In genomic region chr18:70036771-70037452, GRCh38 we compare ENCODE assay signal across 12 cellular contexts.
DNase-seq lines count a peak whose midpoint lies in the region; ATAC-seq, FAIRE-seq and TF ChIP-seq lines count a peak whose summit lies in the region.
"Had no signal": no experiment of that assay in that cellular context is flagged by ENCODE, and none has a peak within 500 bp of the region (broad histone marks: within the 10 kb centered on the region; RNA-seq: fewer than 3 reads in every experiment).

No MANE protein-coding gene starts in this region.

- peaks cover 61% of the 10 kb centered on the region for H3K36me3 Mint-ChIP-seq in activated naive CD8-positive, alpha-beta T cell treated with anti-CD3 and anti-CD28 coated beads for 36 hours
- peaks cover 3% of the 10 kb centered on the region for H3K36me3 Mint-ChIP-seq in chondrocyte (ENCODE audit: low read depth)

- H3K27ac Mint-ChIP-seq in activated naive CD8-positive, alpha-beta T cell treated with anti-CD3 and anti-CD28 coated beads for 36 hours: no peak overlapping the region
- no peak overlapping the region for H3K27ac Mint-ChIP-seq in chondrocyte (ENCODE audit: unreplicated experiment)
- H3K27ac Mint-ChIP-seq: brain, nephron had no signal

- CTCF ChIA-PET in mammary epithelial cell (lab: Charles Lee; ENCODE audit: low non-redundant PET): no interaction called here

- TF ChIP-seq CTCF in mammary epithelial cell (conservative IDR thresholded peaks at IDR 0.05 in 1 of 2, IDR thresholded peaks at IDR 0.05 in 1 of 2; ENCODE audit: extremely low read depth in 1 of 2, insufficient read depth in 1 of 2, low read depth in 1 of 2, low read length in 2 of 2) (no peak), ovary (IDR thresholded peaks at IDR 0.05) (no peak), chondrocyte (IDR thresholded peaks at IDR 0.05) (no peak)

- peaks cover 100% of the 10 kb centered on the region for H3K79me2 ChIP-seq in mammary epithelial cell (ENCODE audit: insufficient read depth, low read length)

- H3K9me3 ChIP-seq in mammary epithelial cell (replicated peaks; ENCODE audit: insufficient read depth, low read length): no peaks in the 10 kb centered on the region
- H3K9me3 ChIP-seq in ovary: no peaks in the 10 kb centered on the region

- no peak overlapping the region for H3K9ac ChIP-seq in mammary epithelial cell (ENCODE audit: insufficient read depth, low read length)

- H3K4me1 ChIP-seq in mammary epithelial cell (ENCODE audit: insufficient read depth, low read length) (peaks cover 15% of the 10 kb centered on the region), ovary (ENCODE audit: insufficient read depth) (no peaks in the 10 kb centered on the region)

- no TSS peak for BruUV-seq in mammary epithelial cell (replicated peaks; lab: Mats Ljungman, UMichigan)

- no peak for TF ChIP-seq EP300 in ovary (IDR thresholded peaks at IDR 0.05)

- H3K27ac ChIP-seq in mammary epithelial cell (ENCODE audit: insufficient read depth, low read depth, low read length) (peak overlapping the region; percentile 46), ovary (no peak overlapping the region)

- in situ Hi-C loops in mammary epithelial cell (cut with MboI; ENCODE audit: low sequenced_read_pairs in 2 of 2): no loop called here

- H3K4me3 ChIP-seq in mammary epithelial cell (replicated peaks in 1 of 3; ENCODE audit: insufficient read depth in 1 of 3, low read depth in 2 of 3, low read length in 3 of 3) (no peak overlapping the region), ovary (no peak overlapping the region)

- H2AFZ ChIP-seq in mammary epithelial cell (ENCODE audit: low read depth, low read length): no peak overlapping the region

- no peaks in the 10 kb centered on the region for H3K27me3 Mint-ChIP-seq in activated naive CD8-positive, alpha-beta T cell treated with anti-CD3 and anti-CD28 coated beads for 36 hours
- no peaks in the 10 kb centered on the region for H3K27me3 Mint-ChIP-seq in chondrocyte (ENCODE audit: low read depth)
- H3K27me3 Mint-ChIP-seq: brain had no signal

- no peaks in the 10 kb centered on the region for H4K20me1 ChIP-seq in mammary epithelial cell (ENCODE audit: insufficient read depth, low read length)

- TF ChIP-seq POLR2A in ovary (IDR thresholded peaks at IDR 0.05): no peak

- peak; percentile 99 for ATAC-seq in GM21367 (IDR thresholded peaks at IDR 0.05; ENCODE audit: unreplicated experiment)
- peak; percentile 98 for ATAC-seq in HG03097 (IDR thresholded peaks at IDR 0.05; ENCODE audit: low FRiP score, unreplicated experiment)
- ATAC-seq: HepG2 had no signal

- H3K27me3 ChIP-seq in mammary epithelial cell (ENCODE audit: insufficient read depth, low read length) (no peaks in the 10 kb centered on the region), ovary (no peaks in the 10 kb centered on the region)

- no peak overlapping the region for H3K4me2 ChIP-seq in mammary epithelial cell (ENCODE audit: insufficient read depth, low read depth, low read length)

- 94% methylated on average over 9 of the region's 9 CpGs for WGBS in mammary epithelial cell (ENCODE audit: low coverage, missing lambda C conversion rate)
- WGBS in ovary, 3 donors: 96 to 97% (median 96%) methylated on average over 9 of the region's 9 CpGs

- H3K36me3 ChIP-seq in mammary epithelial cell (ENCODE audit: insufficient read depth, low read length) (peaks cover 2% of the 10 kb centered on the region), ovary (no peaks in the 10 kb centered on the region)

- peaks cover 3% of the 10 kb centered on the region for H3K9me3 Mint-ChIP-seq in activated naive CD8-positive, alpha-beta T cell treated with anti-CD3 and anti-CD28 coated beads for 36 hours
- peaks cover 17% of the 10 kb centered on the region for H3K9me3 Mint-ChIP-seq in chondrocyte (ENCODE audit: low read depth)
- H3K9me3 Mint-ChIP-seq: nephron had no signal

- dilution Hi-C loops in mammary epithelial cell (cut with HindIII; ENCODE audit: low sequenced_read_pairs): no loop called here

- DNase-seq in GM18507 (ENCODE audit: extremely low spot score, insufficient read length, low read depth) (peak; percentile 36), mammary epithelial cell (no peak), ovary (no peak), chondrocyte (ENCODE audit: low spot score) (no peak), AML-193 (lab: John Stamatoyannopoulos, UW) (no peak)
- no peak for DNase-seq in activated naive CD8-positive, alpha-beta T cell treated with anti-CD3 and anti-CD28 coated beads for 36 hours
- DNase-seq: DMS153 had no signal

- intact Hi-C loops in mammary epithelial cell (cut with micrococcal nuclease) (no loop called here), ovary (cut with DNase I) (no loop called here)

- no peak overlapping the region for H3K4me3 Mint-ChIP-seq in activated naive CD8-positive, alpha-beta T cell treated with anti-CD3 and anti-CD28 coated beads for 36 hours
- H3K4me3 Mint-ChIP-seq in chondrocyte (ENCODE audit: unreplicated experiment): no peak overlapping the region
- H3K4me3 Mint-ChIP-seq: brain, nephron had no signal

- peaks cover 2% of the 10 kb centered on the region for H3K4me1 Mint-ChIP-seq in activated naive CD8-positive, alpha-beta T cell treated with anti-CD3 and anti-CD28 coated beads for 36 hours
- peaks cover 36% of the 10 kb centered on the region for H3K4me1 Mint-ChIP-seq in chondrocyte (ENCODE audit: low read depth)
- H3K4me1 Mint-ChIP-seq: brain, nephron had no signal

- FAIRE-seq in GM18507 (lab: Jason Lieb, UNC): peak; percentile 97
- FAIRE-seq: HepG2 had no signal
